In genomic region chr9:27519466-27520465, GRCh38 we compare ENCODE assay signal across 31 cellular contexts. TPM values are rescaled to one million over a fixed set of nuclear protein-coding genes. Genes with fewer than 3 reads are reported as not detected.
DNase-seq lines count a peak whose midpoint lies in the region; ATAC-seq and TF ChIP-seq lines count a peak whose summit lies in the region.
"Had no signal": no experiment of that assay in that cellular context is flagged by ENCODE, and none has a peak within 500 bp of the region (broad histone marks: within the 10 kb centered on the region; RNA-seq: fewer than 3 reads in every experiment).

No MANE protein-coding gene starts in this region.

- WGBS in smooth muscle cell (ENCODE audit: low lambda C conversion rate): 26% methylated on average over 10 of the region's 10 CpGs

- POLR2A ChIA-PET in RWPE1 (lab: Yijun Ruan, JAX; ENCODE audit: low non-redundant PET): interaction anchor here (0.5 kb wide), 1 partner anchor 192 kb away, joined by 3 read pairs; no protein-coding TSS in a partner anchor

- H4K20me1 ChIP-seq in smooth muscle cell (ENCODE audit: low read depth): no peaks in the 10 kb centered on the region

- H3K27ac Mint-ChIP-seq in activated naive CD4-positive, alpha-beta T cell treated with anti-CD3 and anti-CD28 coated beads, Interleukin-2, amount 50 U/mL, for 72 hours: no peak overlapping the region
- H3K27ac Mint-ChIP-seq: GM23338; stimulated activated memory B cell treated with anti-CD40 and anti-IgM and Interleukin-4, amounts not matched to agents 10 μg/mL and 1 μg/mL and 100 μg/mL, for 72 hours; T-helper 17 cell had no signal

- ATAC-seq in activated naive CD4-positive, alpha-beta T cell treated with anti-CD3 and anti-CD28 coated beads, Interleukin-2, amount 50 U/mL, for 72 hours: no peak
- ATAC-seq: GM23338; right lobe of liver; stimulated activated memory B cell treated with anti-CD40 and anti-IgM and Interleukin-4, amounts not matched to agents 10 μg/mL and 1 μg/mL and 100 μg/mL, for 72 hours; T-helper 17 cell had no signal

- DNase-seq in GM04504 (ENCODE audit: low read depth): peak; percentile 16
- DNase-seq in RWPE1 (ENCODE audit: low spot score): peak; percentile 77
- peak; percentile 92 for DNase-seq in epithelial cell of prostate (ENCODE audit: low read depth, low spot score)
- DNase-seq in smooth muscle cell (lab: John Stamatoyannopoulos, UW; ENCODE audit: unreplicated experiment): no peak
- DNase-seq in SJCRH30: no peak
- no peak for DNase-seq in GM13977 (ENCODE audit: low spot score)
- DNase-seq in activated naive CD4-positive, alpha-beta T cell treated with anti-CD3 and anti-CD28 coated beads, Interleukin-2, amount 50 U/mL, for 72 hours (ENCODE audit: low spot score in 2 of 2): no peak
- DNase-seq: activated CD4-positive, alpha-beta T cell treated with anti-CD3 and anti-CD28 coated beads for 48 hours; activated T-cell treated with anti-CD3 and anti-CD28 coated beads, Interleukin-2, amount 50 U/mL, for 48 hours; Calu3; DND-41; head of caudate nucleus; kidney glomerular epithelial cell; NCI-H1105; NCI-H1930; NCI-H2227 treated with DMSO at 0.1 percent for 48 hours; posterior cingulate gyrus; right lobe of liver; RPMI8226; stimulated activated CD4-positive, alpha-beta T cell treated with anti-CD3 and anti-CD28 coated beads, Interleukin-4, amount 100 ng/mL, for 4 hours; substantia nigra; T-helper 17 cell; upper lobe of left lung had no signal

- no peaks in the 10 kb centered on the region for H3K36me3 ChIP-seq in smooth muscle cell (ENCODE audit: low read depth)
- H3K36me3 ChIP-seq in SJCRH30: no peaks in the 10 kb centered on the region
- H3K36me3 ChIP-seq: right lobe of liver, upper lobe of left lung had no signal

- H3K4me3 ChIP-seq in smooth muscle cell: no peak overlapping the region
- H3K4me3 ChIP-seq in SJCRH30: no peak overlapping the region
- H3K4me3 ChIP-seq: GM23338, right lobe of liver, SK-N-MC, upper lobe of left lung had no signal

- H3K27me3 ChIP-seq in smooth muscle cell (ENCODE audit: low read depth) (no peaks in the 10 kb centered on the region), SJCRH30 (no peaks in the 10 kb centered on the region)
- H3K27me3 ChIP-seq: right lobe of liver, upper lobe of left lung had no signal

- H3K4me2 ChIP-seq in smooth muscle cell: peak overlapping the region; percentile 66
- H3K4me2 ChIP-seq: GM23338 had no signal

- no peaks in the 10 kb centered on the region for H3K9me3 Mint-ChIP-seq in activated naive CD4-positive, alpha-beta T cell treated with anti-CD3 and anti-CD28 coated beads, Interleukin-2, amount 50 U/mL, for 72 hours
- H3K9me3 Mint-ChIP-seq: brain; GM23338; neural crest cell; stimulated activated memory B cell treated with anti-CD40 and anti-IgM and Interleukin-4, amounts not matched to agents 10 μg/mL and 1 μg/mL and 100 μg/mL, for 72 hours had no signal

- peaks cover 6% of the 10 kb centered on the region for H3F3A ChIP-seq in smooth muscle cell (ENCODE audit: low read depth)

- H3K9me3 ChIP-seq in smooth muscle cell (replicated peaks; ENCODE audit: low read depth) (no peaks in the 10 kb centered on the region), SJCRH30 (replicated peaks) (no peaks in the 10 kb centered on the region)
- H3K9me3 ChIP-seq: right lobe of liver, upper lobe of left lung had no signal

- in situ Hi-C loops in GM13977 (cut with MboI; ENCODE audit: low pct_unique_long_range_greater_than_20kb, low sequenced_read_pairs, unreplicated experiment): no loop called here

- peaks cover 7% of the 10 kb centered on the region for H3K79me2 ChIP-seq in smooth muscle cell (ENCODE audit: low read depth)

- peak overlapping the region; percentile 85 for H3K9ac ChIP-seq in smooth muscle cell (ENCODE audit: low read depth)

- no peak overlapping the region for H2AFZ ChIP-seq in smooth muscle cell (ENCODE audit: low read depth)
- H2AFZ ChIP-seq: GM23338 had no signal

- no peaks in the 10 kb centered on the region for H3K36me3 Mint-ChIP-seq in activated naive CD4-positive, alpha-beta T cell treated with anti-CD3 and anti-CD28 coated beads, Interleukin-2, amount 50 U/mL, for 72 hours

- H3K4me1 ChIP-seq in smooth muscle cell (ENCODE audit: low read depth) (peaks cover 6% of the 10 kb centered on the region), SJCRH30 (no peaks in the 10 kb centered on the region)
- H3K4me1 ChIP-seq: right lobe of liver, upper lobe of left lung had no signal

- TF ChIP-seq CTCF in RWPE1 (conservative IDR thresholded peaks at IDR 0.05; ENCODE audit: low read depth) (no peak), smooth muscle cell (IDR thresholded peaks at IDR 0.05; ENCODE audit: borderline replicate concordance, insufficient read depth, poor library complexity, severe bottlenecking) (no peak), GM13977 (IDR thresholded peaks at IDR 0.05; ENCODE audit: extremely low read depth, insufficient read depth, missing control alignments) (no peak)

- CTCF ChIA-PET in RWPE1 (lab: Yijun Ruan, JAX): interaction anchor here (1.0 kb wide), 1 partner anchor 10 kb away, joined by 4 read pairs; the partner anchor contains the start of gene MOB3B

- H3K27ac ChIP-seq in RWPE1 (peak overlapping the region; percentile 92), epithelial cell of prostate (peak overlapping the region; percentile 97), smooth muscle cell (ENCODE audit: low read depth) (peak overlapping the region; percentile 95), SJCRH30 (no peak overlapping the region)
- H3K27ac ChIP-seq: right lobe of liver, SK-N-MC, upper lobe of left lung had no signal

RNA-seq across cellular contexts. Expression of gene IFNK, which starts 4.3 kb away (rescaled TPM):
- total RNA-seq in smooth muscle cell: not detected in 2 replicates
- not detected in 2 replicates for polyA plus RNA-seq in smooth muscle cell
- total RNA-seq in SJCRH30 (2014; rRNA removed; shearing (Covaris generic)): not detected in 2 replicates
- not detected for total RNA-seq in activated naive CD4-positive, alpha-beta T cell treated with anti-CD3 and anti-CD28 coated beads, Interleukin-2, amount 50 U/mL, for 72 hours
- total RNA-seq: Calu3, epithelial cell of proximal tubule, fibroblast of villous mesenchyme, GM23338, lung microvascular endothelial cell, neural crest cell, right lobe of liver, T-helper 17 cell, upper lobe of left lung had no signal
- polyA plus RNA-seq: GM23338 had no signal

RNA-seq across cellular contexts. Expression of gene MOB3B, which starts 9.8 kb away (rescaled TPM):
- 3.0 and 5.8 TPM in 2 replicates for total RNA-seq in smooth muscle cell
- 1.7 and 4.1 TPM in 2 replicates for polyA plus RNA-seq in smooth muscle cell
- 0.25 and 0.34 TPM in 2 replicates for total RNA-seq in SJCRH30 (2014; rRNA removed; shearing (Covaris generic))
- 1 to 10 TPM; 1.3 to 2.3 TPM for total RNA-seq in activated naive CD4-positive, alpha-beta T cell treated with anti-CD3 and anti-CD28 coated beads, Interleukin-2, amount 50 U/mL, for 72 hours

RNA-seq across cellular contexts. Expression of gene C9orf72, which starts 53.5 kb away (rescaled TPM):
- total RNA-seq in smooth muscle cell: 12.5 and 23.8 TPM in 2 replicates
- 6.1 and 8.2 TPM in 2 replicates for polyA plus RNA-seq in smooth muscle cell
- 9.6 and 10.0 TPM in 2 replicates for total RNA-seq in SJCRH30 (2014; rRNA removed; shearing (Covaris generic))
- total RNA-seq in activated naive CD4-positive, alpha-beta T cell treated with anti-CD3 and anti-CD28 coated beads, Interleukin-2, amount 50 U/mL, for 72 hours: 10 to 100 TPM; 13.9 to 19.6 TPM

Comparison
In these comparisons a context has a peak if more than half of its experiments do, and no peak if none do; other contexts are left out.
1. DNase-seq: peak in GM04504 (single experiment), RWPE1 (single experiment) and epithelial cell of prostate (single experiment); none in smooth muscle cell (single experiment), SJCRH30 (0 of 2), GM13977 (single experiment) and activated naive CD4-positive, alpha-beta T cell treated with anti-CD3 and anti-CD28 coated beads, Interleukin-2, amount 50 U/mL, for 72 hours (0 of 2).